Comparison of ENCODE assay signal across 8 cellular contexts in genomic region chr5:52948418-52949076, GRCh38. TPM values are rescaled to one million over a fixed set of nuclear protein-coding genes. Genes with fewer than 3 reads are reported as not detected.
DNase-seq lines count a peak whose midpoint lies in the region; ATAC-seq and TF ChIP-seq lines count a peak whose summit lies in the region.

No MANE protein-coding gene starts in this region.

- peak; percentile 43 for TF ChIP-seq CTCF in endothelial cell (IDR thresholded peaks at IDR 0.05; ENCODE audit: unreplicated experiment)

- no peaks in the 10 kb centered on the region for H3K4me1 Mint-ChIP-seq in endothelial cell (ENCODE audit: unreplicated experiment)

- no peak overlapping the region for H3K4me3 Mint-ChIP-seq in endothelial cell (ENCODE audit: unreplicated experiment)

- H3K27ac Mint-ChIP-seq in endothelial cell (ENCODE audit: unreplicated experiment): no peak overlapping the region

- H3K36me3 Mint-ChIP-seq in endothelial cell (ENCODE audit: low read depth, unreplicated experiment): no peaks in the 10 kb centered on the region

- no peaks in the 10 kb centered on the region for H3K9me3 Mint-ChIP-seq in endothelial cell (ENCODE audit: unreplicated experiment)

- ATAC-seq in GM19438 (IDR thresholded peaks at IDR 0.05; ENCODE audit: low read depth, unreplicated experiment) (peak; percentile 97), HG03460 (IDR thresholded peaks at IDR 0.05; ENCODE audit: unreplicated experiment) (peak; percentile 98)
- peak; percentile 86 for ATAC-seq in stimulated activated naive CD8-positive, alpha-beta T cell treated with anti-CD3 and anti-CD28 coated beads, Interleukin-15, Interleukin-2, amounts not matched to agents 100 U/mL and 50 U/mL, for 24 hours

- no peaks in the 10 kb centered on the region for H3K27me3 Mint-ChIP-seq in endothelial cell (ENCODE audit: unreplicated experiment)

- DNase-seq in COLO829 (ENCODE audit: low spot score) (peak; percentile 68), NCI-H774 (lab: John Stamatoyannopoulos, UW) (peak; percentile 45), endothelial cell (ENCODE audit: low spot score) (peak; percentile 63), myocyte (ENCODE audit: low read depth) (peak; percentile 79)
- peak; percentile 8 to 20 for DNase-seq in activated CD8-positive, alpha-beta memory T cell treated with anti-CD3 and anti-CD28 coated beads for 1 hour (ENCODE audit: extremely low read depth in 1 of 2, low read depth in 1 of 2)
- DNase-seq in stimulated activated naive CD8-positive, alpha-beta T cell treated with anti-CD3 and anti-CD28 coated beads, Interleukin-15, Interleukin-2, amounts not matched to agents 100 U/mL and 50 U/mL, for 24 hours: peak; percentile 51

RNA-seq across cellular contexts. Expression of gene ITGA2, which starts 40.6 kb away (rescaled TPM):
- 15.1 TPM for total RNA-seq in endothelial cell (ENCODE audit: unreplicated experiment)
- total RNA-seq in myocyte: 0.21 and 0.31 TPM in 2 replicates
- 0.24 TPM for polyA plus RNA-seq in myocyte (2012)

Comparison
In these comparisons a context has a peak if more than half of its experiments do, and no peak if none do; other contexts are left out.
1. Peak in every context shown above with its lines: DNase-seq and ATAC-seq.
2. DNase-seq: peak in every context shown above with its lines; median percentile 79 in myocyte; 68 in COLO829; 63 in endothelial cell; 51 in stimulated activated naive CD8-positive, alpha-beta T cell treated with anti-CD3 and anti-CD28 coated beads, Interleukin-15, Interleukin-2, amounts not matched to agents 100 U/mL and 50 U/mL, for 24 hours; 45 in NCI-H774; 14 in activated CD8-positive, alpha-beta memory T cell treated with anti-CD3 and anti-CD28 coated beads for 1 hour.
3. RNA of gene ITGA2, which starts 40.6 kb away (total RNA-seq): 15.1 TPM in endothelial cell (single experiment); 0.21 to 0.31 TPM in myocyte; every median in the first group is over 10 times any median in the second.